In genomic region chr9:137240841-137241489, GRCh38 we compare ENCODE assay signal across 1 cellular context.
TF ChIP-seq lines count a peak whose summit lies in the region.

TUBB4B (plus strand) TSS chr9:137241287; CDS start chr9:137241361, 74 bp downstream.

TF ChIP-seq in A549, 52 proteins besides CTCF, POLR2A, EP300 and RAD21 (continued from another document):
- TF ChIP-seq, protein P1, sequence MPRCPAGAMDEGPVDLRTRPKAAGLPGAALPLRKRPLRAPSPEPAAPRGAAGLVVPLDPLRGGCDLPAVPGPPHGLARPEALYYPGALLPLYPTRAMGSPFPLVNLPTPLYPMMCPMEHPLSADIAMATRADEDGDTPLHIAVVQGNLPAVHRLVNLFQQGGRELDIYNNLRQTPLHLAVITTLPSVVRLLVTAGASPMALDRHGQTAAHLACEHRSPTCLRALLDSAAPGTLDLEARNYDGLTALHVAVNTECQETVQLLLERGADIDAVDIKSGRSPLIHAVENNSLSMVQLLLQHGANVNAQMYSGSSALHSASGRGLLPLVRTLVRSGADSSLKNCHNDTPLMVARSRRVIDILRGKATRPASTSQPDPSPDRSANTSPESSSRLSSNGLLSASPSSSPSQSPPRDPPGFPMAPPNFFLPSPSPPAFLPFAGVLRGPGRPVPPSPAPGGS (IDR thresholded peaks at IDR 0.05), result peak; percentile 99
- peak; percentile 90 for TF ChIP-seq TFCP2L1 (CRISPR knock-in tag; IDR thresholded peaks at IDR 0.05)
- no peak; the same call in 1 of the 2 replicates for TF ChIP-seq POLR2AphosphoS2 (conservative IDR thresholded peaks at IDR 0.05; ENCODE audit: low read length)
- TF ChIP-seq FOXS1 (CRISPR knock-in tag; IDR thresholded peaks at IDR 0.05), result no peak
- TF ChIP-seq ATOH8 (CRISPR knock-in tag; IDR thresholded peaks at IDR 0.05; ENCODE audit: low read depth), result no peak
- no peak for TF ChIP-seq CHD4 (IDR thresholded peaks at IDR 0.05; ENCODE audit: borderline replicate concordance)
- TF ChIP-seq NPAS2 (CRISPR knock-in tag; IDR thresholded peaks at IDR 0.05; ENCODE audit: borderline replicate concordance), result no peak
- no peak; the same call in 1 of the 2 replicates for TF ChIP-seq MAZ (IDR thresholded peaks at IDR 0.05; ENCODE audit: borderline replicate concordance, low read depth, low read length)
- peak; percentile 100 for TF ChIP-seq PBX3 (IDR thresholded peaks at IDR 0.05)
- no peak for TF ChIP-seq SMC3 (IDR thresholded peaks at IDR 0.05)
- TF ChIP-seq MAX (IDR thresholded peaks at IDR 0.05), result peak; percentile 17; the same call in 1 of the 2 replicates
- no peak for TF ChIP-seq CEBPB (IDR thresholded peaks at IDR 0.05)
- no peak for TF ChIP-seq SREBF2 (IDR thresholded peaks at IDR 0.05)
- TF ChIP-seq PHF8 (IDR thresholded peaks at IDR 0.05; ENCODE audit: borderline replicate concordance, low read depth), result peak; percentile 52; the same call in 1 of the 2 replicates
- no peak for TF ChIP-seq NFE2L2 (conservative IDR thresholded peaks at IDR 0.05; ENCODE audit: low read length)
- TF ChIP-seq JUN (IDR thresholded peaks at IDR 0.05), result peak; percentile 97 to 100
- no peak for TF ChIP-seq JUNB (IDR thresholded peaks at IDR 0.05)
- no peak for TF ChIP-seq HDAC2 (IDR thresholded peaks at IDR 0.05)
- TF ChIP-seq HEYL (CRISPR knock-in tag; IDR thresholded peaks at IDR 0.05), result no peak
- TF ChIP-seq GATA3 (IDR thresholded peaks at IDR 0.05; ENCODE audit: borderline replicate concordance), result peak; percentile 28; the same call in 1 of the 2 replicates
- no peak for TF ChIP-seq EHMT2 (IDR thresholded peaks at IDR 0.05; ENCODE audit: low read depth)
- TF ChIP-seq HOXA7 (CRISPR knock-in tag; IDR thresholded peaks at IDR 0.05), result no peak
- no peak for TF ChIP-seq CBX2 (IDR thresholded peaks at IDR 0.05; ENCODE audit: borderline replicate concordance, low read depth)
- TF ChIP-seq, protein P2, sequence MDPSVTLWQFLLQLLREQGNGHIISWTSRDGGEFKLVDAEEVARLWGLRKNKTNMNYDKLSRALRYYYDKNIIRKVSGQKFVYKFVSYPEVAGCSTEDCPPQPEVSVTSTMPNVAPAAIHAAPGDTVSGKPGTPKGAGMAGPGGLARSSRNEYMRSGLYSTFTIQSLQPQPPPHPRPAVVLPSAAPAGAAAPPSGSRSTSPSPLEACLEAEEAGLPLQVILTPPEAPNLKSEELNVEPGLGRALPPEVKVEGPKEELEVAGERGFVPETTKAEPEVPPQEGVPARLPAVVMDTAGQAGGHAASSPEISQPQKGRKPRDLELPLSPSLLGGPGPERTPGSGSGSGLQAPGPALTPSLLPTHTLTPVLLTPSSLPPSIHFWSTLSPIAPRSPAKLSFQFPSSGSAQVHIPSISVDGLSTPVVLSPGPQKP (IDR thresholded peaks at IDR 0.05; ENCODE audit: low read depth, low read length), result no peak
- TF ChIP-seq ESRRA (IDR thresholded peaks at IDR 0.05; ENCODE audit: borderline replicate concordance, low read length), result no peak
- no peak for TF ChIP-seq ZNF302 (CRISPR knock-in tag; IDR thresholded peaks at IDR 0.05)
- no peak for TF ChIP-seq ZSCAN20 (CRISPR knock-in tag; IDR thresholded peaks at IDR 0.05)
- TF ChIP-seq HMGXB4 (CRISPR knock-in tag; IDR thresholded peaks at IDR 0.05; ENCODE audit: borderline replicate concordance), result no peak
- TF ChIP-seq KDM1A (IDR thresholded peaks at IDR 0.05; ENCODE audit: low read depth), result no peak
- TF ChIP-seq FOSB (CRISPR knock-in tag; IDR thresholded peaks at IDR 0.05), result no peak
- TF ChIP-seq HOXB13 (CRISPR knock-in tag; IDR thresholded peaks at IDR 0.05; ENCODE audit: low read depth), result no peak
- no peak for TF ChIP-seq HES2 (IDR thresholded peaks at IDR 0.05)
- no peak; the same call in 1 of the 2 replicates for TF ChIP-seq E2F6 (IDR thresholded peaks at IDR 0.05; ENCODE audit: borderline replicate concordance, low read depth)
- TF ChIP-seq FOSL2 (IDR thresholded peaks at IDR 0.05), result no peak
- no peak; the same call in 1 of the 2 replicates for TF ChIP-seq FOSL2 (CRISPR knock-in tag; IDR thresholded peaks at IDR 0.05)
- no peak for TF ChIP-seq ZC3H11A (IDR thresholded peaks at IDR 0.05)
- no peak for TF ChIP-seq MYC (IDR thresholded peaks at IDR 0.05; ENCODE audit: borderline replicate concordance, low read length)
- no peak for TF ChIP-seq ZFP36 (IDR thresholded peaks at IDR 0.05; ENCODE audit: borderline replicate concordance, partially characterized antibody)
- no peak for TF ChIP-seq MAFK (IDR thresholded peaks at IDR 0.05; ENCODE audit: partially characterized antibody)
- peak; percentile 78 for TF ChIP-seq RFX5 (IDR thresholded peaks at IDR 0.05)
- TF ChIP-seq TP53 (CRISPR knock-in tag; IDR thresholded peaks at IDR 0.05), result peak; percentile 87; the same call in 1 of the 2 replicates
- TF ChIP-seq KDM5A (IDR thresholded peaks at IDR 0.05), result no peak
